In the genomic region with DNA sequence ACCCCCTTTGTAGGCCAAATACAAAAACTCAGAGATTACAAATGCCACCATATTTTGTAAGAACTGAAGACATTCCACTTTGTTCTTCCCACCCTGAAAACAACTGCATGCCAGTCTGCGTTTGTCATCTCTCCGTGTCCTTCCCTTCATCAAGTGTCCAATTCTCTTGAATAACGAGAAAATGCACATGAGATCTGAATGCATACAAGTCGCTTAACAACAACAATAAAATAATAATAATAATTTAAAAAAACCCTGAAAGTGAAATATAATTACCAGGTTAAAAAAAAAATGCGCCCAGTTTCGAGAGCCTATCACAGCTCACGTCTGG, we compare ENCODE assay signal across 9 cellular contexts. TPM values are rescaled to one million over a fixed set of nuclear protein-coding genes. Genes with fewer than 3 reads are reported as not detected.
DNase-seq lines count a peak whose midpoint lies in the region; ATAC-seq, FAIRE-seq and TF ChIP-seq lines count a peak whose summit lies in the region.
"Had no signal": no experiment of that assay in that cellular context is flagged by ENCODE, and none has a peak within 500 bp of the region (broad histone marks: within the 10 kb centered on the region; RNA-seq: fewer than 3 reads in every experiment).

No MANE protein-coding gene starts in this region.

- intact Hi-C loops in activated T-helper 2 cell treated with anti-CD3 and anti-CD28 coated beads, Interferon-gamma antibody, Interleukin-2, Interleukin-4, amounts not matched to agents 10 μg/mL and 5 μg/mL and 100 μg/mL, durations not matched to agents 14 hours and 24 hours and 36 hours (cut with micrococcal nuclease) = loop anchor here (1.0 to 5.0 kb wide), 3 partner anchors 81 to 534 kb away; no protein-coding TSS in a partner anchor
- intact Hi-C loops in left lung (cut with DNase I) = no loop called here
- intact Hi-C loops in aorta (cut with DNase I) = loop anchor here (5.0 to 10.0 kb wide), 5 partner anchors 81 to 546 kb away; no protein-coding TSS in a partner anchor

- DNase-seq in activated CD8-positive, alpha-beta memory T cell treated with anti-CD3 and anti-CD28 coated beads, Interleukin-2, amount 10 ng/mL, durations not matched to agents 7 days and 5 days = no peak
- no peak for DNase-seq in activated CD8-positive, alpha-beta memory T cell treated with anti-CD3 and anti-CD28 coated beads for 24 hours
- DNase-seq in activated T-helper 2 cell treated with anti-CD3 and anti-CD28 coated beads, Interferon-gamma antibody, Interleukin-2, Interleukin-4, amounts not matched to agents 10 μg/mL and 5 μg/mL and 100 μg/mL, durations not matched to agents 14 hours and 24 hours and 36 hours (ENCODE audit: low spot score) = no peak
- no peak for DNase-seq in left lung
- no peak for DNase-seq in suprapubic skin (ENCODE audit: low spot score in 2 of 2)
- DNase-seq in aorta = no peak
- no peak for DNase-seq in GM12891 (ENCODE audit: insufficient read length, low spot score)

- H3K4me1 ChIP-seq in left lung (peaks cover 3 to 19% of the 10 kb centered on the region in 2 donors), suprapubic skin (peaks cover 37% of the 10 kb centered on the region), aorta (ENCODE audit: control insufficient read depth in 1 of 2, insufficient read depth in 2 of 2, low read length in 2 of 2) (peaks cover 0 to 3% of the 10 kb centered on the region in 2 donors)

- H3K36me3 ChIP-seq in left lung (no peaks in the 10 kb centered on the region), suprapubic skin (no peaks in the 10 kb centered on the region), aorta (ENCODE audit: control insufficient read depth in 1 of 2, insufficient read depth in 2 of 2, low read length in 1 of 2) (no peaks in the 10 kb centered on the region)

- H3K9me3 Mint-ChIP-seq in activated CD8-positive, alpha-beta memory T cell treated with anti-CD3 and anti-CD28 coated beads, Interleukin-2, amount 10 ng/mL, durations not matched to agents 7 days and 5 days (ENCODE audit: low read depth) = no peaks in the 10 kb centered on the region
- no peaks in the 10 kb centered on the region for H3K9me3 Mint-ChIP-seq in activated T-helper 2 cell treated with anti-CD3 and anti-CD28 coated beads, Interferon-gamma antibody, Interleukin-2, Interleukin-4, amounts not matched to agents 10 μg/mL and 5 μg/mL and 100 μg/mL, durations not matched to agents 14 hours and 24 hours and 36 hours

- H3K27me3 ChIP-seq in left lung = peaks cover 0 to 59% of the 10 kb centered on the region in 2 donors
- no peaks in the 10 kb centered on the region for H3K27me3 ChIP-seq in suprapubic skin
- no peaks in the 10 kb centered on the region for H3K27me3 ChIP-seq in aorta (ENCODE audit: control insufficient read depth in 1 of 2, insufficient read depth in 2 of 2, low read length in 1 of 2)

- H3K4me3 ChIP-seq in left lung = peak overlapping the region; percentile 62 to 65
- H3K4me3 ChIP-seq in suprapubic skin = peak overlapping the region; percentile 93
- H3K4me3 ChIP-seq in aorta (ENCODE audit: low read length in 2 of 2) = no peak overlapping the region

- WGBS in suprapubic skin = 5% methylated on average over 7 of the region's 7 CpGs
- 7 to 9% methylated on average over 7 of the region's 7 CpGs for WGBS in aorta, 2 donors

- TF ChIP-seq EP300 in suprapubic skin (IDR thresholded peaks at IDR 0.05) = no peak

- no peak overlapping the region for H3K4me3 Mint-ChIP-seq in activated CD8-positive, alpha-beta memory T cell treated with anti-CD3 and anti-CD28 coated beads, Interleukin-2, amount 10 ng/mL, durations not matched to agents 7 days and 5 days
- peak overlapping the region; percentile 35 for H3K4me3 Mint-ChIP-seq in activated T-helper 2 cell treated with anti-CD3 and anti-CD28 coated beads, Interferon-gamma antibody, Interleukin-2, Interleukin-4, amounts not matched to agents 10 μg/mL and 5 μg/mL and 100 μg/mL, durations not matched to agents 14 hours and 24 hours and 36 hours (ENCODE audit: low read depth)

- TF ChIP-seq CTCF in left lung (IDR thresholded peaks at IDR 0.05) (no peak), suprapubic skin (IDR thresholded peaks at IDR 0.05) (no peak)

- ATAC-seq in activated CD8-positive, alpha-beta memory T cell treated with anti-CD3 and anti-CD28 coated beads, Interleukin-2, amount 10 ng/mL, durations not matched to agents 7 days and 5 days = no peak
- ATAC-seq in left lung = no peak
- no peak for ATAC-seq in aorta (ENCODE audit: low FRiP score)
- ATAC-seq in HG02870 (IDR thresholded peaks at IDR 0.05; ENCODE audit: unreplicated experiment) = no peak

- no peak for FAIRE-seq in GM12891 (lab: Jason Lieb, UNC)
- FAIRE-seq: TTC549 had no signal

- H3K27ac Mint-ChIP-seq in activated CD8-positive, alpha-beta memory T cell treated with anti-CD3 and anti-CD28 coated beads, Interleukin-2, amount 10 ng/mL, durations not matched to agents 7 days and 5 days = peak overlapping the region; percentile 54
- no peak overlapping the region for H3K27ac Mint-ChIP-seq in activated T-helper 2 cell treated with anti-CD3 and anti-CD28 coated beads, Interferon-gamma antibody, Interleukin-2, Interleukin-4, amounts not matched to agents 10 μg/mL and 5 μg/mL and 100 μg/mL, durations not matched to agents 14 hours and 24 hours and 36 hours

- CTCF ChIA-PET in activated CD8-positive, alpha-beta memory T cell treated with anti-CD3 and anti-CD28 coated beads, Interleukin-2, amount 10 ng/mL, durations not matched to agents 7 days and 5 days (lab: Charles Lee) = interaction anchor here (0.8 to 2.7 kb wide), 16 partner anchors 8 to 549 kb away, joined by 3 to 12 read pairs (median 5); no protein-coding TSS in a partner anchor

- H3K27ac ChIP-seq in left lung (peak overlapping the region in 1 of 2 donors; percentile 94), suprapubic skin (peak overlapping the region; percentile 98), aorta (ENCODE audit: low read depth in 1 of 2, low read length in 2 of 2) (no peak overlapping the region)

- H3K27me3 Mint-ChIP-seq in activated CD8-positive, alpha-beta memory T cell treated with anti-CD3 and anti-CD28 coated beads, Interleukin-2, amount 10 ng/mL, durations not matched to agents 7 days and 5 days = peaks cover 14% of the 10 kb centered on the region
- peaks cover 25% of the 10 kb centered on the region for H3K27me3 Mint-ChIP-seq in activated T-helper 2 cell treated with anti-CD3 and anti-CD28 coated beads, Interferon-gamma antibody, Interleukin-2, Interleukin-4, amounts not matched to agents 10 μg/mL and 5 μg/mL and 100 μg/mL, durations not matched to agents 14 hours and 24 hours and 36 hours (ENCODE audit: low read depth)

- TF ChIP-seq POLR2A in suprapubic skin (IDR thresholded peaks at IDR 0.05) (no peak), GM12891 (IDR thresholded peaks at IDR 0.05; ENCODE audit: low read depth, low read length) (no peak)

- H3K4me1 Mint-ChIP-seq in activated CD8-positive, alpha-beta memory T cell treated with anti-CD3 and anti-CD28 coated beads, Interleukin-2, amount 10 ng/mL, durations not matched to agents 7 days and 5 days = peaks cover 18% of the 10 kb centered on the region
- peaks cover 13% of the 10 kb centered on the region for H3K4me1 Mint-ChIP-seq in activated T-helper 2 cell treated with anti-CD3 and anti-CD28 coated beads, Interferon-gamma antibody, Interleukin-2, Interleukin-4, amounts not matched to agents 10 μg/mL and 5 μg/mL and 100 μg/mL, durations not matched to agents 14 hours and 24 hours and 36 hours (ENCODE audit: low read depth)

- no peaks in the 10 kb centered on the region for H3K9me3 ChIP-seq in left lung
- no peaks in the 10 kb centered on the region for H3K9me3 ChIP-seq in suprapubic skin
- no peaks in the 10 kb centered on the region for H3K9me3 ChIP-seq in aorta (ENCODE audit: control insufficient read depth, low read length)

- peaks cover 4% of the 10 kb centered on the region for H3K36me3 Mint-ChIP-seq in activated CD8-positive, alpha-beta memory T cell treated with anti-CD3 and anti-CD28 coated beads, Interleukin-2, amount 10 ng/mL, durations not matched to agents 7 days and 5 days
- H3K36me3 Mint-ChIP-seq in activated T-helper 2 cell treated with anti-CD3 and anti-CD28 coated beads, Interferon-gamma antibody, Interleukin-2, Interleukin-4, amounts not matched to agents 10 μg/mL and 5 μg/mL and 100 μg/mL, durations not matched to agents 14 hours and 24 hours and 36 hours (ENCODE audit: low read depth) = no peaks in the 10 kb centered on the region

TF ChIP-seq in GM12891, 5 proteins besides CTCF, POLR2A, EP300 and RAD21:
- TF ChIP-seq TAF1 (IDR thresholded peaks at IDR 0.05; ENCODE audit: low read depth, low read length) (no peak), PAX5 (IDR thresholded peaks at IDR 0.05; ENCODE audit: insufficient read depth, low read length, severe bottlenecking) (no peak), POU2F2 (IDR thresholded peaks at IDR 0.05; ENCODE audit: low read depth, low read length) (no peak), POLR2AphosphoS5 (IDR thresholded peaks at IDR 0.05; ENCODE audit: low read depth, low read length) (no peak), SPI1 (IDR thresholded peaks at IDR 0.05; ENCODE audit: low read depth, low read length) (no peak)

RNA-seq across cellular contexts. Expression of gene SETBP1, which starts 2.0 kb away (rescaled TPM):
- 10 to 100 TPM; 25.2 to 30.3 TPM for total RNA-seq in activated CD8-positive, alpha-beta memory T cell treated with anti-CD3 and anti-CD28 coated beads, Interleukin-2, amount 10 ng/mL, durations not matched to agents 7 days and 5 days
- total RNA-seq in activated T-helper 2 cell treated with anti-CD3 and anti-CD28 coated beads, Interferon-gamma antibody, Interleukin-2, Interleukin-4, amounts not matched to agents 10 μg/mL and 5 μg/mL and 100 μg/mL, durations not matched to agents 14 hours and 24 hours and 36 hours = 27.3 and 27.4 TPM in 2 replicates
- 10 to 100 TPM; 26.4 to 27.5 TPM for total RNA-seq in left lung
- total RNA-seq in suprapubic skin = 10 to 100 TPM; 13.1 to 25.6 (median 17.2) TPM
- 10 to 100 TPM; 42.4 to 85.0 TPM for total RNA-seq in aorta
- polyA plus RNA-seq in aorta = 1 to 10 TPM; 1.3 to 5.8 TPM
- polyA plus RNA-seq in GM12891 (2012; ENCODE audit: low read depth, missing spikeins) = 3.4 TPM

Comparison
In these comparisons a context has a peak if more than half of its experiments do, and no peak if none do; other contexts are left out.
1. H3K4me3 ChIP-seq: peak in left lung (2 of 2) and suprapubic skin (single experiment); none in aorta (0 of 2).
2. intact Hi-C loops: an anchor here in activated T-helper 2 cell treated with anti-CD3 and anti-CD28 coated beads, Interferon-gamma antibody, Interleukin-2, Interleukin-4, amounts not matched to agents 10 μg/mL and 5 μg/mL and 100 μg/mL, durations not matched to agents 14 hours and 24 hours and 36 hours (1.0 to 5.0 kb wide) and aorta (5.0 to 10.0 kb wide); none called in left lung.